Comparison of ENCODE assay signal across 30 cellular contexts in genomic region chr12:113825705-113826104, GRCh38.
DNase-seq lines count a peak whose midpoint lies in the region; ATAC-seq lines count a peak whose summit lies in the region.
"Had no signal": no experiment of that assay in that cellular context is flagged by ENCODE, and none has a peak within 500 bp of the region (broad histone marks: within the 10 kb centered on the region; RNA-seq: fewer than 3 reads in every experiment).

No MANE protein-coding gene starts in this region.

- no peak for DNase-seq in activated naive CD4-positive, alpha-beta T cell treated with anti-CD3 and anti-CD28 coated beads, Interleukin-2, amount 50 U/mL, for 72 hours (ENCODE audit: low spot score in 2 of 2)
- no peak for DNase-seq in activated naive CD4-positive, alpha-beta T cell treated with anti-CD3 and anti-CD28 coated beads, Interleukin-2, amount 50 U/mL, for 16 hours
- DNase-seq in NCI-H1436 treated with DMSO at 0.1 percent for 48 hours (lab: John Stamatoyannopoulos, UW) = peak; percentile 40
- no peak for DNase-seq in central memory CD8-positive, alpha-beta T cell (ENCODE audit: low spot score in 2 of 2)
- no peak for DNase-seq in neuronal stem cell (ENCODE audit: low spot score)
- DNase-seq in stimulated activated CD4-positive, alpha-beta T cell treated with anti-CD3 and anti-CD28 coated beads, Interleukin-2, amount 100 ng/mL, for 48 hours = no peak
- DNase-seq: activated CD4-positive, alpha-beta T cell treated with anti-CD3 and anti-CD28 coated beads, Interleukin-2, amount 50 U/mL, for 4 hours; activated CD8-positive, alpha-beta memory T cell treated with anti-CD3 and anti-CD28 coated beads, Interleukin-2, amount 10 ng/mL, durations not matched to agents 7 days and 5 days; activated gamma-delta T cell treated with Interleukin-2 at 50 U/mL for 16 hours; activated T-cell treated with anti-CD3 and anti-CD28 coated beads, Interleukin-2, amount 50 U/mL, for 4 hours; DMS153; heart right ventricle; HFFc6; kidney glomerular epithelial cell; midbrain; naive B cell; NCI-H1105 treated with DMSO at 0.1 percent for 48 hours; NCI-H2029; NCI-H446; NCI-H774; occipital lobe; sigmoid colon; stimulated activated CD4-positive, alpha-beta T cell treated with anti-CD3 and anti-CD28 coated beads, Interleukin-12 subunit alpha, Interleukin-12 subunit beta, amount 100 ng/mL, for 4 hours; stimulated activated CD4-positive, alpha-beta T cell treated with anti-CD3 and anti-CD28 coated beads, Interleukin-4, amount 100 ng/mL, for 1 hour; T-cell; transverse colon had no signal

- H3K27me3 ChIP-seq in neuronal stem cell (ENCODE audit: control insufficient read depth in 3 of 3, insufficient read depth in 3 of 3, low read depth in 1 of 3, low read length in 3 of 3) = no peaks in the 10 kb centered on the region
- H3K27me3 ChIP-seq: heart right ventricle, sigmoid colon, transverse colon had no signal

- H3K36me3 ChIP-seq in neuronal stem cell (replicated peaks in 1 of 2; ENCODE audit: control insufficient read depth in 2 of 2, insufficient read depth in 2 of 2, low read length in 2 of 2) = no peaks in the 10 kb centered on the region
- H3K36me3 ChIP-seq: transverse colon had no signal

- H3K23ac ChIP-seq in neuronal stem cell (ENCODE audit: low read depth, low read length, poor library complexity) = no peak overlapping the region

- H3K4me3 ChIP-seq in neuronal stem cell (ENCODE audit: low read length in 2 of 2) = no peak overlapping the region
- H3K4me3 ChIP-seq: heart right ventricle, sigmoid colon, transverse colon had no signal

- no peak overlapping the region for H3K4me3 Mint-ChIP-seq in central memory CD8-positive, alpha-beta T cell
- H3K4me3 Mint-ChIP-seq: activated CD8-positive, alpha-beta memory T cell treated with anti-CD3 and anti-CD28 coated beads, Interleukin-2, amount 10 ng/mL, durations not matched to agents 7 days and 5 days; activated T-cell treated with anti-CD3 and anti-CD28 coated beads, Interleukin-2, amount 50 U/mL, for 4 hours; HFFc6; IgD-negative memory B cell; naive B cell; T-cell had no signal

- H3K9me3 Mint-ChIP-seq in activated naive CD4-positive, alpha-beta T cell treated with anti-CD3 and anti-CD28 coated beads, Interleukin-2, amount 50 U/mL, for 72 hours = no peaks in the 10 kb centered on the region
- H3K9me3 Mint-ChIP-seq in central memory CD8-positive, alpha-beta T cell = no peaks in the 10 kb centered on the region
- H3K9me3 Mint-ChIP-seq: activated T-cell treated with anti-CD3 and anti-CD28 coated beads, Interleukin-2, amount 50 U/mL, for 4 hours; HFFc6; IgD-negative memory B cell; naive B cell; T-cell had no signal

- H3K4ac ChIP-seq in neuronal stem cell (ENCODE audit: low read length) = no peak overlapping the region

- no peak overlapping the region for H4K91ac ChIP-seq in neuronal stem cell (ENCODE audit: low read depth, low read length, poor library complexity)

- no peak overlapping the region for H2BK120ac ChIP-seq in neuronal stem cell (ENCODE audit: low read depth, low read length)

- no peaks in the 10 kb centered on the region for H3K27me3 Mint-ChIP-seq in central memory CD8-positive, alpha-beta T cell
- H3K27me3 Mint-ChIP-seq: activated CD8-positive, alpha-beta memory T cell treated with anti-CD3 and anti-CD28 coated beads, Interleukin-2, amount 10 ng/mL, durations not matched to agents 7 days and 5 days; IgD-negative memory B cell; naive B cell; T-cell had no signal

- no peak overlapping the region for H2BK5ac ChIP-seq in neuronal stem cell (ENCODE audit: low read length)

- no peak for ATAC-seq in activated naive CD4-positive, alpha-beta T cell treated with anti-CD3 and anti-CD28 coated beads, Interleukin-2, amount 50 U/mL, for 72 hours
- no peak for ATAC-seq in central memory CD8-positive, alpha-beta T cell (replicated peaks; ENCODE audit: extremely low read depth, poor library complexity, severe bottlenecking)
- ATAC-seq in GM18907 (IDR thresholded peaks at IDR 0.05; ENCODE audit: unreplicated experiment) = no peak
- ATAC-seq in GM18511 (IDR thresholded peaks at IDR 0.05; ENCODE audit: unreplicated experiment) = no peak
- ATAC-seq: activated CD8-positive, alpha-beta memory T cell treated with anti-CD3 and anti-CD28 coated beads, Interleukin-2, amount 10 ng/mL, durations not matched to agents 7 days and 5 days; activated T-cell treated with anti-CD3 and anti-CD28 coated beads, Interleukin-2, amount 50 U/mL, for 4 hours; heart right ventricle; T-cell had no signal

- H3K36me3 Mint-ChIP-seq in activated naive CD4-positive, alpha-beta T cell treated with anti-CD3 and anti-CD28 coated beads, Interleukin-2, amount 50 U/mL, for 72 hours = no peaks in the 10 kb centered on the region
- H3K36me3 Mint-ChIP-seq in central memory CD8-positive, alpha-beta T cell (ENCODE audit: insufficient read depth) = peaks cover 6% of the 10 kb centered on the region
- H3K36me3 Mint-ChIP-seq: activated CD8-positive, alpha-beta memory T cell treated with anti-CD3 and anti-CD28 coated beads, Interleukin-2, amount 10 ng/mL, durations not matched to agents 7 days and 5 days had no signal

- peak overlapping the region; percentile 27 for H2BK15ac ChIP-seq in neuronal stem cell (ENCODE audit: low read length)

- no peak overlapping the region for H3K9ac ChIP-seq in neuronal stem cell (ENCODE audit: low read depth, low read length, poor library complexity)

- no peak overlapping the region for H3K18ac ChIP-seq in neuronal stem cell (ENCODE audit: low read length)

- no peak overlapping the region for H3K4me2 ChIP-seq in neuronal stem cell (ENCODE audit: insufficient read depth, low read length, poor library complexity, severe bottlenecking)

- H3K14ac ChIP-seq in neuronal stem cell (ENCODE audit: low read length) = no peak overlapping the region

- peaks cover 6 to 9% of the 10 kb centered on the region in 2 donors for H3K4me1 ChIP-seq in neuronal stem cell (ENCODE audit: control insufficient read depth in 2 of 2, insufficient read depth in 1 of 2, low read depth in 1 of 2, low read length in 2 of 2)
- H3K4me1 ChIP-seq: heart right ventricle, sigmoid colon, transverse colon had no signal

- no peak overlapping the region for H2AFZ ChIP-seq in neuronal stem cell (ENCODE audit: low read length)

- H2BK12ac ChIP-seq in neuronal stem cell (ENCODE audit: low read length) = no peak overlapping the region

- WGBS in neuronal stem cell (ENCODE audit: extremely low coverage in 2 of 2, insufficient read length in 2 of 2, insufficient replicate concordance in 1 of 2), 2 donors = no CpG with 5 or more reads among the region's 8 CpGs

- peaks cover 5% of the 10 kb centered on the region for H3K4me1 Mint-ChIP-seq in central memory CD8-positive, alpha-beta T cell
- H3K4me1 Mint-ChIP-seq: activated CD8-positive, alpha-beta memory T cell treated with anti-CD3 and anti-CD28 coated beads, Interleukin-2, amount 10 ng/mL, durations not matched to agents 7 days and 5 days; T-cell had no signal

- no peaks in the 10 kb centered on the region for H3K79me1 ChIP-seq in neuronal stem cell (ENCODE audit: low read depth, low read length)

- peak overlapping the region; percentile 5 to 48 for H3K27ac Mint-ChIP-seq in activated naive CD4-positive, alpha-beta T cell treated with anti-CD3 and anti-CD28 coated beads, Interleukin-2, amount 50 U/mL, for 72 hours
- peak overlapping the region; percentile 58 for H3K27ac Mint-ChIP-seq in central memory CD8-positive, alpha-beta T cell (ENCODE audit: low read depth)
- H3K27ac Mint-ChIP-seq: activated CD8-positive, alpha-beta memory T cell treated with anti-CD3 and anti-CD28 coated beads, Interleukin-2, amount 10 ng/mL, durations not matched to agents 7 days and 5 days; HFFc6; T-cell had no signal

- H4K8ac ChIP-seq in neuronal stem cell (ENCODE audit: low read depth, low read length) = no peak overlapping the region

- H3K9me3 ChIP-seq in neuronal stem cell (replicated peaks in 1 of 2; ENCODE audit: control insufficient read depth in 2 of 2, insufficient read depth in 1 of 2, low read depth in 1 of 2, low read length in 2 of 2) = no peaks in the 10 kb centered on the region
- H3K9me3 ChIP-seq: heart right ventricle, sigmoid colon, transverse colon had no signal

- H3K27ac ChIP-seq in neuronal stem cell (replicated peaks; ENCODE audit: low read length) = no peak overlapping the region
- H3K27ac ChIP-seq: heart right ventricle, RWPE1, sigmoid colon, transverse colon had no signal

- H2AK5ac ChIP-seq in neuronal stem cell (ENCODE audit: low read depth, low read length) = peak overlapping the region; percentile 1
